ENCODE assay signal across 10 cellular contexts in genomic region chr1:117058810-117059209, GRCh38. TPM values are rescaled to one million over a fixed set of nuclear protein-coding genes. Genes with fewer than 3 reads are reported as not detected.
DNase-seq lines count a peak whose midpoint lies in the region; ATAC-seq and TF ChIP-seq lines count a peak whose summit lies in the region.
"Had no signal": no experiment of that assay in that cellular context is flagged by ENCODE, and none has a peak within 500 bp of the region (broad histone marks: within the 10 kb centered on the region; RNA-seq: fewer than 3 reads in every experiment).

No MANE protein-coding gene starts in this region.

- no peak overlapping the region for H3K4me3 Mint-ChIP-seq in WTC11
- H3K4me3 Mint-ChIP-seq: activated T-cell treated with anti-CD3 and anti-CD28 coated beads, Interleukin-2, amount 50 U/mL, for 24 hours had no signal

- TF ChIP-seq POLR2A in stomach (IDR thresholded peaks at IDR 0.05): no peak

- H2AFZ ChIP-seq in OCI-LY7 (ENCODE audit: low read length) (peak overlapping the region; percentile 62; the same call in 1 of the 2 replicates), fibroblast of lung (ENCODE audit: low read length) (no peak overlapping the region)

- no peaks in the 10 kb centered on the region for H3K27me3 ChIP-seq in fibroblast of lung (ENCODE audit: control insufficient read depth, insufficient read depth, low read length)
- no peaks in the 10 kb centered on the region for H3K27me3 ChIP-seq in stomach
- H3K27me3 ChIP-seq: tibial nerve had no signal

- H3K9me3 Mint-ChIP-seq in WTC11: peaks cover 4% of the 10 kb centered on the region; the same call in 1 of the 2 replicates
- H3K9me3 Mint-ChIP-seq: activated T-cell treated with anti-CD3 and anti-CD28 coated beads, Interleukin-2, amount 50 U/mL, for 24 hours had no signal

- H3K36me3 Mint-ChIP-seq in WTC11: peaks cover 16% of the 10 kb centered on the region

- CTCF ChIA-PET in OCI-LY7 (lab: Charles Lee; ENCODE audit: unreplicated experiment): no interaction called here
- CTCF ChIA-PET in WTC11 (lab: Charles Lee): interaction anchor here (1.9 kb wide), 2 partner anchors 226 to 484 kb away, joined by 15 to 18 read pairs; no protein-coding TSS in a partner anchor

- DNase-seq in NCI-H524 (lab: John Stamatoyannopoulos, UW) (peak; percentile 33 to 74), NCI-H524 treated with DMSO at 0.1 percent for 48 hours (lab: John Stamatoyannopoulos, UW) (no peak), OCI-LY7 (ENCODE audit: low spot score) (peak; percentile 25), fibroblast of lung (ENCODE audit: low read depth in 2 of 2) (no peak), stomach (no peak), EL (no peak), WTC11 (ENCODE audit: low spot score) (no peak), dedifferentiated amniotic fluid mesenchymal stem cell (ENCODE audit: extremely low spot score) (no peak)

- POLR2A ChIA-PET in OCI-LY7 (lab: Charles Lee) (interaction anchor here (1.2 to 2.4 kb wide), 2 partner anchors 291 to 684 kb away, joined by 3 to 7 read pairs; no protein-coding TSS in a partner anchor), WTC11 (lab: Charles Lee) (no interaction called here)

- H3K9ac ChIP-seq in fibroblast of lung (ENCODE audit: insufficient read depth, low read length): no peak overlapping the region

- TF ChIP-seq EP300 in stomach (IDR thresholded peaks at IDR 0.05): no peak

- peaks cover 29% of the 10 kb centered on the region for H3K36me3 ChIP-seq in OCI-LY7 (ENCODE audit: insufficient read depth, low read length)
- no peaks in the 10 kb centered on the region for H3K36me3 ChIP-seq in fibroblast of lung (ENCODE audit: control insufficient read depth, insufficient read depth, low read length)
- peaks cover 0 to 11% (median 0%) of the 10 kb centered on the region in 4 donors for H3K36me3 ChIP-seq in stomach
- H3K36me3 ChIP-seq: tibial nerve had no signal

- H3K27ac ChIP-seq in OCI-LY7 (ENCODE audit: low read depth, low read length, poor library complexity, severe bottlenecking) (peak overlapping the region; percentile 97), fibroblast of lung (ENCODE audit: insufficient read depth, low read length) (no peak overlapping the region), stomach (peak overlapping the region in 4 of 5 donors; percentile 85 to 88 (median 86))

- 18 to 29% (median 24%) methylated on average over 4 of the region's 4 CpGs for WGBS in stomach, 5 donors

- H3K4me1 ChIP-seq in OCI-LY7 (ENCODE audit: insufficient read depth, low read length, poor library complexity, severe bottlenecking) (peaks cover 44% of the 10 kb centered on the region), fibroblast of lung (ENCODE audit: control insufficient read depth, extremely low read depth, insufficient read depth, low read length) (peaks cover 4% of the 10 kb centered on the region), stomach (peaks cover 0 to 31% (median 17%) of the 10 kb centered on the region in 4 donors)

- no peaks in the 10 kb centered on the region for H3K9me2 ChIP-seq in OCI-LY7 (ENCODE audit: insufficient read depth, low read length)

- TF ChIP-seq CTCF in OCI-LY7 (conservative IDR thresholded peaks at IDR 0.05; ENCODE audit: low read length) (no peak), fibroblast of lung (conservative IDR thresholded peaks at IDR 0.05 in 1 of 2, IDR thresholded peaks at IDR 0.05 in 1 of 2; ENCODE audit: low read depth in 1 of 2, low read length in 2 of 2) (no peak), stomach (IDR thresholded peaks at IDR 0.05) (no peak), WTC11 (IDR thresholded peaks at IDR 0.05) (no peak)

- H3K27me3 Mint-ChIP-seq in WTC11 (ENCODE audit: low read depth): no peaks in the 10 kb centered on the region
- H3K27me3 Mint-ChIP-seq: activated T-cell treated with anti-CD3 and anti-CD28 coated beads, Interleukin-2, amount 50 U/mL, for 24 hours had no signal

- H3K9me3 ChIP-seq in OCI-LY7 (ENCODE audit: low read length) (no peaks in the 10 kb centered on the region), fibroblast of lung (ENCODE audit: control insufficient read depth, insufficient read depth, low read depth, low read length) (no peaks in the 10 kb centered on the region), stomach (no peaks in the 10 kb centered on the region)
- H3K9me3 ChIP-seq: tibial nerve had no signal

- intact Hi-C loops in OCI-LY7 (cut with micrococcal nuclease; ENCODE audit: unreplicated experiment): loop anchor here (2.0 to 5.0 kb wide), 2 partner anchors 242 to 682 kb away; no protein-coding TSS in a partner anchor
- intact Hi-C loops in stomach (cut with DNase I; ENCODE audit: low total_unique reads): loop anchor here (10.0 kb wide), 1 partner anchor 484 kb away; the partner anchor contains the start of gene CD58

- no peak for ATAC-seq in WTC11

- H4K20me1 ChIP-seq in OCI-LY7 (ENCODE audit: insufficient read depth, low read length) (peaks cover 6% of the 10 kb centered on the region; the same call in 1 of the 2 replicates), fibroblast of lung (ENCODE audit: control insufficient read depth, extremely low read depth, insufficient read depth, low read length) (no peaks in the 10 kb centered on the region)

- no peak overlapping the region for H3K27ac Mint-ChIP-seq in WTC11

- no TSS peak for BruUV-seq in OCI-LY7 (replicated peaks; lab: Mats Ljungman, UMichigan)

- H3K79me2 ChIP-seq in OCI-LY7 (ENCODE audit: insufficient read depth, low read depth, low read length) (peaks cover 56% of the 10 kb centered on the region), fibroblast of lung (ENCODE audit: control insufficient read depth, insufficient read depth, low read length) (no peaks in the 10 kb centered on the region)

- peak overlapping the region; percentile 90 for H3K4me3 ChIP-seq in OCI-LY7 (ENCODE audit: low read depth, low read length, poor library complexity, severe bottlenecking)
- H3K4me3 ChIP-seq in fibroblast of lung (replicated peaks in 1 of 4; ENCODE audit: control extremely low read depth in 1 of 4, insufficient read depth in 1 of 4, low read depth in 3 of 4, low read length in 4 of 4): peak overlapping the region in 1 of 4 experiments; percentile 89
- peak overlapping the region; percentile 69 to 84 (median 80) for H3K4me3 ChIP-seq in stomach

- H3K4me2 ChIP-seq in OCI-LY7 (ENCODE audit: low read length) (peak overlapping the region; percentile 91), fibroblast of lung (ENCODE audit: extremely low read depth, insufficient read depth, low read length) (peak overlapping the region; percentile 90)

- peaks cover 18% of the 10 kb centered on the region for H3K4me1 Mint-ChIP-seq in WTC11

TF ChIP-seq in WTC11, 78 proteins besides CTCF, POLR2A, EP300 and RAD21:
- no peak for TF ChIP-seq NFE2L1 (CRISPR knock-in tag; IDR thresholded peaks at IDR 0.05)
- no peak for TF ChIP-seq ATF3 (CRISPR knock-in tag; conservative IDR thresholded peaks at IDR 0.05)
- no peak for TF ChIP-seq ZNF423 (CRISPR knock-in tag; IDR thresholded peaks at IDR 0.05)

RNA-seq across cellular contexts. Expression of gene TTF2, which starts 1.3 kb away (rescaled TPM):
- total RNA-seq in OCI-LY7 (2014; rRNA removed; shearing (Covaris generic)): 81.3 and 82.6 TPM in 2 replicates
- total RNA-seq in OCI-LY7 (2022): 133 and 136 TPM in 2 replicates
- 7.7 and 13.2 TPM in 2 replicates for total RNA-seq in fibroblast of lung
- 10.0 and 14.9 TPM in 2 replicates for polyA plus RNA-seq in fibroblast of lung
- 7.6 and 12.7 TPM in 2 replicates for polyA plus RNA-seq in fibroblast of lung (2012)
- polyA minus RNA-seq in fibroblast of lung (ENCODE audit: low replicate concordance): 3.5 and 22.7 TPM in 2 replicates
- total RNA-seq in stomach: 10 to 100 TPM in 4 of 5 donors, 1 to 10 TPM in 1; 6.2 to 58.7 (median 27.0) TPM
- 1 to 10 TPM; 1.7 to 4.1 (median 2.1) TPM for polyA plus RNA-seq in stomach
- total RNA-seq in WTC11 (2021): 78.9 to 88.8 TPM (median 79.1 TPM) in 3 replicates

RNA-seq across cellular contexts. Expression of gene CD101, which starts 57.2 kb away (rescaled TPM):
- not detected in 2 replicates for total RNA-seq in OCI-LY7 (2014; rRNA removed; shearing (Covaris generic))
- not detected in 2 replicates for total RNA-seq in OCI-LY7 (2022)
- under 0.01 TPM in 1 of 2 replicates, not detected in the other for total RNA-seq in fibroblast of lung
- polyA plus RNA-seq in fibroblast of lung: 0.25 TPM in 1 of 2 replicates, not detected in the other
- not detected in 2 replicates for polyA plus RNA-seq in fibroblast of lung (2012)
- polyA minus RNA-seq in fibroblast of lung (ENCODE audit: low replicate concordance): not detected in 2 replicates
- total RNA-seq in stomach: 1 to 10 TPM in 3 of 5 donors, under 1 TPM in 1, not detected in 1; 0.45 to 8.8 (median 2.0) TPM
- 1 to 10 TPM in 2 of 3 donors, not detected in 1; 1.4 to 1.9 TPM for polyA plus RNA-seq in stomach
- 1.3 to 1.6 TPM (median 1.4 TPM) in 3 replicates for total RNA-seq in WTC11 (2021)

Comparison
In these comparisons a context has a peak if more than half of its experiments do, and no peak if none do; other contexts are left out.
1. DNase-seq: peak in NCI-H524 (2 of 2) and OCI-LY7 (single experiment); none in NCI-H524 treated with DMSO at 0.1 percent for 48 hours (single experiment), fibroblast of lung (0 of 2), stomach (single experiment), EL (single experiment), WTC11 (single experiment) and dedifferentiated amniotic fluid mesenchymal stem cell (single experiment).